In genomic region chr13:41492432-41493267, GRCh38 we compare ENCODE assay signal across 8 cellular contexts. TPM values are rescaled to one million over a fixed set of nuclear protein-coding genes. Genes with fewer than 3 reads are reported as not detected.
DNase-seq lines count a peak whose midpoint lies in the region; ATAC-seq and TF ChIP-seq lines count a peak whose summit lies in the region.

No MANE protein-coding gene starts in this region.

- H3K27me3 ChIP-seq in upper lobe of left lung: no peaks in the 10 kb centered on the region

- TF ChIP-seq CTCF in upper lobe of left lung (IDR thresholded peaks at IDR 0.05): no peak

- DNase-seq in left ventricle myocardium superior: no peak
- no peak for DNase-seq in Right ventricle myocardium superior
- peak in 1 of 2 donors; percentile 19 for DNase-seq in activated T-cell treated with anti-CD3 and anti-CD28 coated beads, Interleukin-2, amount 50 U/mL, for 72 hours
- DNase-seq in upper lobe of left lung: no peak
- no peak for DNase-seq in HUDEP-2 (lab: John Stamatoyannopoulos, UW; ENCODE audit: unreplicated experiment in 76 of 76)
- DNase-seq in DMS153 (lab: John Stamatoyannopoulos, UW): no peak

- no peaks in the 10 kb centered on the region for H3K9me3 ChIP-seq in upper lobe of left lung

- peaks cover 2 to 4% of the 10 kb centered on the region in 2 donors for H3K36me3 Mint-ChIP-seq in activated T-cell treated with anti-CD3 and anti-CD28 coated beads, Interleukin-2, amount 50 U/mL, for 72 hours (ENCODE audit: insufficient read depth in 2 of 2)

- H3K4me3 ChIP-seq in upper lobe of left lung: no peak overlapping the region

- peak overlapping the region; percentile 89 for H3K27ac Mint-ChIP-seq in activated T-cell treated with anti-CD3 and anti-CD28 coated beads, Interleukin-2, amount 50 U/mL, for 72 hours

- peak overlapping the region; percentile 3 to 57 (median 50) for H3K27ac ChIP-seq in upper lobe of left lung

- ATAC-seq in left ventricle myocardium superior (peak; percentile 5), Right ventricle myocardium superior (ENCODE audit: poor library complexity) (no peak), HG03342 (IDR thresholded peaks at IDR 0.05; ENCODE audit: unreplicated experiment) (peak; percentile 46), upper lobe of left lung (ENCODE audit: low FRiP score in 2 of 2) (no peak), HG02798 (IDR thresholded peaks at IDR 0.05; ENCODE audit: poor library complexity, unreplicated experiment) (no peak)
- peak; percentile 73 to 83 for ATAC-seq in activated T-cell treated with anti-CD3 and anti-CD28 coated beads, Interleukin-2, amount 50 U/mL, for 72 hours (replicated peaks in 1 of 2)

- H3K9me3 Mint-ChIP-seq in activated T-cell treated with anti-CD3 and anti-CD28 coated beads, Interleukin-2, amount 50 U/mL, for 72 hours: peaks cover 0 to 5% of the 10 kb centered on the region in 2 donors

- 46% methylated on average over 4 of the region's 4 CpGs for WGBS in upper lobe of left lung, 2 donors

- H3K36me3 ChIP-seq in upper lobe of left lung: no peaks in the 10 kb centered on the region

- H3K27me3 Mint-ChIP-seq in activated T-cell treated with anti-CD3 and anti-CD28 coated beads, Interleukin-2, amount 50 U/mL, for 72 hours (ENCODE audit: low read depth): no peaks in the 10 kb centered on the region

- peaks cover 27 to 29% (median 28%) of the 10 kb centered on the region in 4 donors for H3K4me1 ChIP-seq in upper lobe of left lung

- peak overlapping the region; percentile 32 to 66 for H3K4me3 Mint-ChIP-seq in activated T-cell treated with anti-CD3 and anti-CD28 coated beads, Interleukin-2, amount 50 U/mL, for 72 hours

- no peak for TF ChIP-seq EP300 in upper lobe of left lung (IDR thresholded peaks at IDR 0.05)

- TF ChIP-seq POLR2A in upper lobe of left lung (IDR thresholded peaks at IDR 0.05): no peak

- intact Hi-C loops in left ventricle myocardium superior (cut with micrococcal nuclease): no loop called here
- intact Hi-C loops in Right ventricle myocardium superior (cut with DNase I): no loop called here

- peaks cover 87% of the 10 kb centered on the region for H3K4me1 Mint-ChIP-seq in activated T-cell treated with anti-CD3 and anti-CD28 coated beads, Interleukin-2, amount 50 U/mL, for 72 hours (ENCODE audit: low read depth)

RNA-seq across cellular contexts. Expression of gene RGCC, which starts 35.3 kb away (rescaled TPM):
- 40.2 TPM for total RNA-seq in left ventricle myocardium superior
- 33.2 TPM for total RNA-seq in Right ventricle myocardium superior
- total RNA-seq in activated T-cell treated with anti-CD3 and anti-CD28 coated beads, Interleukin-2, amount 50 U/mL, for 72 hours: 100 to 1,000 TPM in 1 of 2 donors, 10 to 100 TPM in 1; 85.1 to 111 TPM
- total RNA-seq in upper lobe of left lung: 1,000 to 10,000 TPM in 2 of 6 donors, 100 to 1,000 TPM in 4; 359 to 1,301 (median 720) TPM

Comparison
In these comparisons a context has a peak if more than half of its experiments do, and no peak if none do; other contexts are left out.
1. ATAC-seq: peak in left ventricle myocardium superior (single experiment), HG03342 (single experiment) and activated T-cell treated with anti-CD3 and anti-CD28 coated beads, Interleukin-2, amount 50 U/mL, for 72 hours (2 of 2); none in Right ventricle myocardium superior (single experiment), upper lobe of left lung (0 of 2) and HG02798 (single experiment).